36 cellular contexts compared by ENCODE assay signal in the genomic region with DNA sequence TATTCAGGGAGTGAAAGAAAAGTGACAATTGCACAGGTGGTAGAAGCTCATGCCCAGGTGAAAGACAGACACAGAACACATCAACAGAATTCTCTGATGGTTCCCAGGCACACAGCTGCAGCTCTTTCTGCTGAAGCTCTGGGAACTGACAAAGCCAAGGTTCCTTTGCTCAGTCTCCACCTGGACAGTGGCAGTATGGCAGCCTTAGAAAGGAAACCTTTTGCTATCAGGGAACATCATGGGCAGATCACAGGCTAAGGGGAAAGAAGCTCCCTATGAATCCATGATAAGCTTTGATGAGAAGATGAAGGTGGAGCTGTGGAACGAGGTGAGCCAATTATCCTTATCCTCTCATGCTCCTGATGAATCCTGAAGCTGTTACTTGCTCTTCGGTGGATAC. TPM values are rescaled to one million over a fixed set of nuclear protein-coding genes. Genes with fewer than 3 reads are reported as not detected.
"Had no signal": no experiment of that assay in that cellular context is flagged by ENCODE, and none has a peak within 500 bp of the region (broad histone marks: within the 10 kb centered on the region; RNA-seq: fewer than 3 reads in every experiment).

No MANE protein-coding gene starts in this region.

- ATAC-seq: activated CD8-positive, alpha-beta memory T cell treated with anti-CD3 and anti-CD28 coated beads, Interleukin-2, amount 10 ng/mL, durations not matched to agents 7 days and 5 days; activated T-cell treated with anti-CD3 and anti-CD28 coated beads, Interleukin-2, amount 50 U/mL, for 72 hours; activated T-helper 17 cell treated with anti-CD3 and anti-CD28 coated beads, Interleukin-2, amount 50 U/mL, for 72 hours; SK-N-SH treated with all-trans-retinoic acid at 6 μM for 48 hours; T-cell; T-helper 17 cell had no signal

- H3K9me3 ChIP-seq: Peyer's patch, SJSA1 had no signal

- H3K36me3 ChIP-seq: brain microvascular endothelial cell, cardiac muscle cell, Peyer's patch, SJSA1 had no signal

- H3K27ac ChIP-seq: brain microvascular endothelial cell, cardiac muscle cell, Peyer's patch, SJSA1, VCaP had no signal

- DNase-seq: activated CD4-positive, alpha-beta memory T cell treated with anti-CD3 and anti-CD28 coated beads, Interleukin-2, amount 10 ng/mL, durations not matched to agents 7 days and 5 days; activated CD4-positive, alpha-beta T cell treated with anti-CD3 and anti-CD28 coated beads for 1 hour; activated CD4-positive, alpha-beta T cell treated with anti-CD3 and anti-CD28 coated beads for 48 hours; activated CD4-positive, CD25-positive, alpha-beta regulatory T cell; activated CD8-positive, alpha-beta memory T cell treated with anti-CD3 and anti-CD28 coated beads for 24 hours; activated CD8-positive, alpha-beta memory T cell treated with anti-CD3 and anti-CD28 coated beads, Interleukin-2, amount 10 ng/mL, durations not matched to agents 7 days and 5 days; activated CD8-positive, alpha-beta memory T cell treated with anti-CD3 and anti-CD28 coated beads, Interleukin-2, amount 50 U/mL, for 48 hours; activated effector memory CD4-positive, alpha-beta T cell treated with anti-CD3 and anti-CD28 coated beads, Interleukin-2, amount 50 U/mL, for 16 hours; activated naive CD4-positive, alpha-beta T cell; activated naive CD4-positive, alpha-beta T cell treated with anti-CD3 and anti-CD28 coated beads, Interleukin-2, amount 50 U/mL, for 16 hours; activated naive CD8-positive, alpha-beta T cell treated with anti-CD3 and anti-CD28 coated beads for 36 hours; activated T-cell treated with anti-CD3 and anti-CD28 coated beads, Interleukin-2, amount 50 U/mL, for 72 hours; amniotic stem cell; aorta; brain microvascular endothelial cell; NCI-H1092 treated with DMSO at 0.1 percent for 48 hours; NCI-H1417; NCI-H146; NCI-H187; NCI-H2029 treated with DMSO at 0.1 percent for 48 hours; NCI-H2107; NCI-H2171; NCI-H510A; NCI-H526; NCI-H748 treated with DMSO at 0.1 percent for 48 hours; Peyer's patch; RPMI8226; SHP77 treated with DMSO at 0.1 percent for 48 hours; T-cell; T-helper 17 cell had no signal

- H3K4me1 ChIP-seq: Peyer's patch, SJSA1 had no signal

- H3K27me3 ChIP-seq: brain microvascular endothelial cell, cardiac muscle cell, Peyer's patch, SJSA1 had no signal

- H3K4me3 ChIP-seq: cardiac muscle cell, Peyer's patch, SJSA1 had no signal

RNA-seq across cellular contexts. Expression of gene SPRR2B, which starts 1.2 kb away (rescaled TPM):
- total RNA-seq: activated CD4-positive, alpha-beta memory T cell treated with anti-CD3 and anti-CD28 coated beads, Interleukin-2, amount 10 ng/mL, durations not matched to agents 7 days and 5 days; activated CD8-positive, alpha-beta memory T cell treated with anti-CD3 and anti-CD28 coated beads, Interleukin-2, amount 10 ng/mL, durations not matched to agents 7 days and 5 days; activated naive CD8-positive, alpha-beta T cell treated with anti-CD3 and anti-CD28 coated beads for 36 hours; activated T-cell treated with anti-CD3 and anti-CD28 coated beads, Interleukin-2, amount 50 U/mL, for 72 hours; activated T-helper 17 cell treated with anti-CD3 and anti-CD28 coated beads, Interleukin-2, amount 50 U/mL, for 72 hours; aorta; cardiac muscle cell; LHCN-M2; Peyer's patch; SJSA1; T-cell; T-helper 17 cell had no signal
- polyA plus RNA-seq: aorta, cardiac muscle cell had no signal

RNA-seq across cellular contexts. Expression of gene SPRR2A, which starts 12.9 kb away (rescaled TPM):
- total RNA-seq: activated CD4-positive, alpha-beta memory T cell treated with anti-CD3 and anti-CD28 coated beads, Interleukin-2, amount 10 ng/mL, durations not matched to agents 7 days and 5 days; activated CD8-positive, alpha-beta memory T cell treated with anti-CD3 and anti-CD28 coated beads, Interleukin-2, amount 10 ng/mL, durations not matched to agents 7 days and 5 days; activated naive CD8-positive, alpha-beta T cell treated with anti-CD3 and anti-CD28 coated beads for 36 hours; activated T-cell treated with anti-CD3 and anti-CD28 coated beads, Interleukin-2, amount 50 U/mL, for 72 hours; activated T-helper 17 cell treated with anti-CD3 and anti-CD28 coated beads, Interleukin-2, amount 50 U/mL, for 72 hours; aorta; cardiac muscle cell; LHCN-M2; Peyer's patch; SJSA1; T-cell; T-helper 17 cell had no signal
- polyA plus RNA-seq: cardiac muscle cell had no signal

RNA-seq across cellular contexts. Expression of gene SPRR2E, which starts 24.1 kb away (rescaled TPM):
- total RNA-seq: activated CD4-positive, alpha-beta memory T cell treated with anti-CD3 and anti-CD28 coated beads, Interleukin-2, amount 10 ng/mL, durations not matched to agents 7 days and 5 days; activated CD8-positive, alpha-beta memory T cell treated with anti-CD3 and anti-CD28 coated beads, Interleukin-2, amount 10 ng/mL, durations not matched to agents 7 days and 5 days; activated naive CD8-positive, alpha-beta T cell treated with anti-CD3 and anti-CD28 coated beads for 36 hours; activated T-cell treated with anti-CD3 and anti-CD28 coated beads, Interleukin-2, amount 50 U/mL, for 72 hours; activated T-helper 17 cell treated with anti-CD3 and anti-CD28 coated beads, Interleukin-2, amount 50 U/mL, for 72 hours; aorta; cardiac muscle cell; LHCN-M2; Peyer's patch; SJSA1; T-cell; T-helper 17 cell had no signal
- polyA plus RNA-seq: cardiac muscle cell had no signal

RNA-seq across cellular contexts. Expression of gene SPRR2D, which starts 29.3 kb away (rescaled TPM):
- total RNA-seq: activated CD4-positive, alpha-beta memory T cell treated with anti-CD3 and anti-CD28 coated beads, Interleukin-2, amount 10 ng/mL, durations not matched to agents 7 days and 5 days; activated CD8-positive, alpha-beta memory T cell treated with anti-CD3 and anti-CD28 coated beads, Interleukin-2, amount 10 ng/mL, durations not matched to agents 7 days and 5 days; activated naive CD8-positive, alpha-beta T cell treated with anti-CD3 and anti-CD28 coated beads for 36 hours; activated T-cell treated with anti-CD3 and anti-CD28 coated beads, Interleukin-2, amount 50 U/mL, for 72 hours; activated T-helper 17 cell treated with anti-CD3 and anti-CD28 coated beads, Interleukin-2, amount 50 U/mL, for 72 hours; aorta; cardiac muscle cell; LHCN-M2; Peyer's patch; SJSA1; T-cell; T-helper 17 cell had no signal
- polyA plus RNA-seq: cardiac muscle cell had no signal

RNA-seq across cellular contexts. Expression of gene SPRR1B, which starts 39.2 kb away (rescaled TPM):
- total RNA-seq: activated CD4-positive, alpha-beta memory T cell treated with anti-CD3 and anti-CD28 coated beads, Interleukin-2, amount 10 ng/mL, durations not matched to agents 7 days and 5 days; activated CD8-positive, alpha-beta memory T cell treated with anti-CD3 and anti-CD28 coated beads, Interleukin-2, amount 10 ng/mL, durations not matched to agents 7 days and 5 days; activated naive CD8-positive, alpha-beta T cell treated with anti-CD3 and anti-CD28 coated beads for 36 hours; activated T-cell treated with anti-CD3 and anti-CD28 coated beads, Interleukin-2, amount 50 U/mL, for 72 hours; activated T-helper 17 cell treated with anti-CD3 and anti-CD28 coated beads, Interleukin-2, amount 50 U/mL, for 72 hours; aorta; cardiac muscle cell; LHCN-M2; Peyer's patch; SJSA1; T-cell; T-helper 17 cell had no signal
- polyA plus RNA-seq: cardiac muscle cell had no signal
